ENCODE assay signal across 21 cellular contexts in the genomic region with DNA sequence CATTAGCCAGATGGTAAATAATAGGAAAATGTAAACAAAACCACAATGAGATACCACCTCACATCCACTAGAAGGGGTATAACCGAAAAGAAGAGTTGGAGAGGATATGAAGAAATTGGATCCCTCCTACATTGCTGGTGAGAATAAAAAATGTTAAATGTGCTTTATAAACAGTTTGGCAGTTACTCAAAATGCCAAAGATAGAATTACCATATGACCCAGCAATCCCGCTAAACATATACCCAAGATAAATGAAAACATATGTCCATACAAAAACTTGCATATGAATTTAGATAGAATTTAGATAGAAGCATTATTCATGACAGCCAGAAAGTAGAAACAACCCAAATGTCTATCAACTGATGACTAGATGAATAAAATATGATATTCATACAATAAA. TPM values are rescaled to one million over a fixed set of nuclear protein-coding genes. Genes with fewer than 3 reads are reported as not detected.
"Had no signal": no experiment of that assay in that cellular context is flagged by ENCODE, and none has a peak within 500 bp of the region (broad histone marks: within the 10 kb centered on the region; RNA-seq: fewer than 3 reads in every experiment).

No MANE protein-coding gene starts in this region.

- H3K9me3 ChIP-seq: esophagus squamous epithelium, gastrocnemius medialis, heart right ventricle, spleen, tibial artery, upper lobe of left lung, uterus had no signal

- H3K9me3 Mint-ChIP-seq: nephron progenitor cell; stimulated activated memory B cell treated with anti-CD40 and anti-IgM and Interleukin-4, amounts not matched to agents 10 μg/mL and 1 μg/mL and 100 μg/mL, for 72 hours; stimulated activated naive CD8-positive, alpha-beta T cell treated with anti-CD3 and anti-CD28 coated beads, Interleukin-15, Interleukin-2, amounts not matched to agents 100 ng/mL and 50 ng/mL, for 24 hours had no signal

- H3K27me3 Mint-ChIP-seq: stimulated activated memory B cell treated with anti-CD40 and anti-IgM and Interleukin-4, amounts not matched to agents 10 μg/mL and 1 μg/mL and 100 μg/mL, for 72 hours had no signal

- H3K27ac Mint-ChIP-seq: nephron progenitor cell; stimulated activated memory B cell treated with anti-CD40 and anti-IgM and Interleukin-4, amounts not matched to agents 10 μg/mL and 1 μg/mL and 100 μg/mL, for 72 hours; stimulated activated naive CD8-positive, alpha-beta T cell treated with anti-CD3 and anti-CD28 coated beads, Interleukin-15, Interleukin-2, amounts not matched to agents 100 ng/mL and 50 ng/mL, for 24 hours had no signal

- ATAC-seq: gastrocnemius medialis; heart right ventricle; left lobe of liver; naive thymus-derived CD4-positive, alpha-beta T cell; sciatic nerve; stimulated activated memory B cell treated with anti-CD40 and anti-IgM and Interleukin-4, amounts not matched to agents 10 μg/mL and 1 μg/mL and 100 μg/mL, for 72 hours had no signal

- DNase-seq: dermis blood vessel endothelial cell; esophagus squamous epithelium; gastrocnemius medialis; heart right ventricle; islet precursor cell; mammary epithelial cell; naive thymus-derived CD4-positive, alpha-beta T cell; nephron progenitor cell; spleen; stimulated activated CD4-positive, alpha-beta T cell treated with anti-CD3 and anti-CD28 coated beads, Interleukin-15, amount 100 ng/mL, for 24 hours; stimulated activated CD4-positive, alpha-beta T cell treated with anti-CD3 and anti-CD28 coated beads, Interleukin-1b, Interleukin-23, amount 100 ng/mL, for 48 hours; stimulated activated CD4-positive, alpha-beta T cell treated with anti-CD3 and anti-CD28 coated beads, Interleukin-4, amount 100 ng/mL, for 24 hours; tibial artery; upper lobe of left lung; uterus had no signal

- H3K36me3 ChIP-seq: esophagus squamous epithelium, gastrocnemius medialis, heart right ventricle, spleen, tibial artery, upper lobe of left lung, uterus had no signal

- H3K4me3 Mint-ChIP-seq: naive thymus-derived CD4-positive, alpha-beta T cell; nephron progenitor cell; stimulated activated memory B cell treated with anti-CD40 and anti-IgM and Interleukin-4, amounts not matched to agents 10 μg/mL and 1 μg/mL and 100 μg/mL, for 72 hours; stimulated activated naive CD8-positive, alpha-beta T cell treated with anti-CD3 and anti-CD28 coated beads, Interleukin-15, Interleukin-2, amounts not matched to agents 100 ng/mL and 50 ng/mL, for 24 hours had no signal

- H3K4me1 ChIP-seq: gastrocnemius medialis, spleen, upper lobe of left lung, uterus had no signal

- H3K27me3 ChIP-seq: esophagus squamous epithelium, gastrocnemius medialis, heart right ventricle, tibial artery, upper lobe of left lung, uterus had no signal

- H3K4me3 ChIP-seq: esophagus squamous epithelium, gastrocnemius medialis, heart right ventricle, spleen, tibial artery, upper lobe of left lung, uterus had no signal

- H3K4me1 Mint-ChIP-seq: naive thymus-derived CD4-positive, alpha-beta T cell; stimulated activated memory B cell treated with anti-CD40 and anti-IgM and Interleukin-4, amounts not matched to agents 10 μg/mL and 1 μg/mL and 100 μg/mL, for 72 hours had no signal

- H3K27ac ChIP-seq: gastrocnemius medialis, heart right ventricle, spleen, tibial artery, uterus had no signal

- H3K36me3 Mint-ChIP-seq: stimulated activated memory B cell treated with anti-CD40 and anti-IgM and Interleukin-4, amounts not matched to agents 10 μg/mL and 1 μg/mL and 100 μg/mL, for 72 hours had no signal

RNA-seq across cellular contexts. Expression of a gene that starts 4.4 kb away (rescaled TPM):
- total RNA-seq: dermis blood vessel endothelial cell; epithelial cell of proximal tubule; mononuclear cell; naive thymus-derived CD4-positive, alpha-beta T cell had no signal
